ENCODE assay signal across 14 cellular contexts in the genomic region with DNA sequence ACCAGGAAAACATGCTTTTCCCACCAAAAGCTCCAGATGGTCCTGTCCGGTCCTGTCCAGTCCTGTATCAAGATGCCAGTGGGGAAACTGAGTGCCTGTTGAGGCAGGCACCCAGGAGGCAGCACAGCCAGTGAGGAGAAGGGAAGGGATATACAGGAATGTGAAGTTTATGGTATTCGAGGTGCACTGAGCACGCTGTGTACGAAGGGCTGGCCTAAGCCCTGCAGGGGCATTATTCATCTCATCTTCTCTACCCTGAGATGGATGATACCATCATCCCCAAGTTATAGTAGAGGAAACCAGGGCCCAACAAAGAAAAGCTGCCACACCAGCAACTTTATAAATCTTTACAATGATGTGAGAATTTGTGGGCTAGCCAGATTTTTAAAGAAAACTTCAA. TPM values are rescaled to one million over a fixed set of nuclear protein-coding genes. Genes with fewer than 3 reads are reported as not detected.
DNase-seq lines count a peak whose midpoint lies in the region; ATAC-seq, FAIRE-seq and TF ChIP-seq lines count a peak whose summit lies in the region.
"Had no signal": no experiment of that assay in that cellular context is flagged by ENCODE, and none has a peak within 500 bp of the region (broad histone marks: within the 10 kb centered on the region; RNA-seq: fewer than 3 reads in every experiment).

No MANE protein-coding gene starts in this region.

- TF ChIP-seq CTCF in KMS-11 (conservative IDR thresholded peaks at IDR 0.05; ENCODE audit: low read depth, low read length): no peak
- TF ChIP-seq CTCF in bronchial epithelial cell (IDR thresholded peaks at IDR 0.05; ENCODE audit: insufficient read depth, low read length, severe bottlenecking): no peak

- H3K79me1 ChIP-seq in trophoblast cell (ENCODE audit: low read length): no peaks in the 10 kb centered on the region

- CTCF ChIA-PET in activated CD4-positive, alpha-beta T cell treated with anti-CD3 and anti-CD28 coated beads, Interleukin-2, amount 10 ng/mL, durations not matched to agents 7 days and 5 days (lab: Charles Lee): interaction anchor here (0.6 to 2.7 kb wide), 19 partner anchors 9 to 1527 kb away, joined by 3 to 37 read pairs (median 4); no protein-coding TSS in a partner anchor
- CTCF ChIA-PET in naive thymus-derived CD4-positive, alpha-beta T cell (lab: Charles Lee): interaction anchor here (0.8 to 4.6 kb wide), 9 partner anchors 12 to 143 kb away, joined by 3 to 76 read pairs (median 5); no protein-coding TSS in a partner anchor

- no peak overlapping the region for H3K18ac ChIP-seq in trophoblast cell (ENCODE audit: low read length)

- H4K20me1 ChIP-seq in KMS-11 (ENCODE audit: insufficient read depth): no peaks in the 10 kb centered on the region

- no peak overlapping the region for H3K4me3 Mint-ChIP-seq in activated CD4-positive, alpha-beta T cell treated with anti-CD3 and anti-CD28 coated beads, Interleukin-2, amount 10 ng/mL, durations not matched to agents 7 days and 5 days
- no peak overlapping the region for H3K4me3 Mint-ChIP-seq in naive thymus-derived CD4-positive, alpha-beta T cell
- H3K4me3 Mint-ChIP-seq: activated CD4-positive, alpha-beta T cell treated with anti-CD3 and anti-CD28 coated beads for 36 hours had no signal

- H3K4me3 ChIP-seq in KMS-11 (IDR thresholded peaks at IDR 0.05; ENCODE audit: insufficient read depth, low read depth, low read length) (no peak overlapping the region), bronchial epithelial cell (ENCODE audit: low read depth, low read length) (no peak overlapping the region), trophoblast cell (ENCODE audit: low read depth, low read length) (no peak overlapping the region)
- H3K4me3 ChIP-seq in naive thymus-derived CD4-positive, alpha-beta T cell (ENCODE audit: low read length): no peak overlapping the region
- H3K4me3 ChIP-seq: left lung, SJSA1, tibial nerve had no signal

- H3K4ac ChIP-seq in trophoblast cell (ENCODE audit: low read depth, low read length): no peak overlapping the region

- H3K27ac ChIP-seq in KMS-11 (no peak overlapping the region), trophoblast cell (ENCODE audit: low read depth, low read length) (no peak overlapping the region)
- H3K27ac ChIP-seq in naive thymus-derived CD4-positive, alpha-beta T cell (ENCODE audit: low read depth, low read length): no peak overlapping the region
- H3K27ac ChIP-seq: left lung, SJSA1, tibial nerve had no signal

- H4K12ac ChIP-seq in trophoblast cell (ENCODE audit: low read depth, low read length): peak overlapping the region; percentile 54

- no peak for DNase-seq in activated CD4-positive, alpha-beta T cell treated with anti-CD3 and anti-CD28 coated beads, Interleukin-2, amount 10 ng/mL, durations not matched to agents 7 days and 5 days
- no peak for DNase-seq in activated CD4-positive, alpha-beta T cell treated with anti-CD3 and anti-CD28 coated beads for 4 hours
- DNase-seq in bronchial epithelial cell (ENCODE audit: low read depth) (peak; percentile 30), trophoblast cell (no peak), erythroblast (lab: John Stamatoyannopoulos, UW) (no peak), frontal cortex (ENCODE audit: low spot score in 2 of 2) (no peak)
- no peak for DNase-seq in naive thymus-derived CD4-positive, alpha-beta T cell

- no peak overlapping the region for H2AK5ac ChIP-seq in trophoblast cell (ENCODE audit: low read length)

- intact Hi-C loops in naive thymus-derived CD4-positive, alpha-beta T cell (cut with micrococcal nuclease): loop anchor here (1.0 to 2.0 kb wide), 9 partner anchors 15 to 481 kb away; partner anchors contain the start of gene CSGALNACT2 (in 1 of the 2)

- peaks cover 5% of the 10 kb centered on the region for H3K36me3 Mint-ChIP-seq in activated CD4-positive, alpha-beta T cell treated with anti-CD3 and anti-CD28 coated beads, Interleukin-2, amount 10 ng/mL, durations not matched to agents 7 days and 5 days (ENCODE audit: low read depth)
- H3K36me3 Mint-ChIP-seq in naive thymus-derived CD4-positive, alpha-beta T cell: peaks cover 0 to 4% (median 0%) of the 10 kb centered on the region in 5 donors

- peaks cover 16% of the 10 kb centered on the region for H3K27me3 Mint-ChIP-seq in activated CD4-positive, alpha-beta T cell treated with anti-CD3 and anti-CD28 coated beads, Interleukin-2, amount 10 ng/mL, durations not matched to agents 7 days and 5 days
- H3K27me3 Mint-ChIP-seq in naive thymus-derived CD4-positive, alpha-beta T cell: peaks cover 0 to 19% (median 6%) of the 10 kb centered on the region in 5 donors
- H3K27me3 Mint-ChIP-seq: progenitor cell of endocrine pancreas had no signal

- ATAC-seq in naive thymus-derived CD4-positive, alpha-beta T cell: no peak

- no peak overlapping the region for H3K14ac ChIP-seq in trophoblast cell (ENCODE audit: low read length)

- H3K9me3 ChIP-seq in trophoblast cell (ENCODE audit: insufficient read depth, low read depth, low read length): no peaks in the 10 kb centered on the region
- no peaks in the 10 kb centered on the region for H3K9me3 ChIP-seq in naive thymus-derived CD4-positive, alpha-beta T cell (ENCODE audit: control insufficient read depth in 2 of 3, low read length in 3 of 3)
- H3K9me3 ChIP-seq: left lung, SJSA1, tibial nerve had no signal

- H3K4me1 Mint-ChIP-seq in activated CD4-positive, alpha-beta T cell treated with anti-CD3 and anti-CD28 coated beads, Interleukin-2, amount 10 ng/mL, durations not matched to agents 7 days and 5 days: peaks cover 50% of the 10 kb centered on the region
- H3K4me1 Mint-ChIP-seq in naive thymus-derived CD4-positive, alpha-beta T cell: peaks cover 9 to 43% (median 13%) of the 10 kb centered on the region in 7 donors

- H2AFZ ChIP-seq in KMS-11 (ENCODE audit: low read depth) (peak overlapping the region; percentile 39; the same call in 1 of the 2 replicates), trophoblast cell (ENCODE audit: insufficient read depth, low read length, poor library complexity) (no peak overlapping the region)

- H3K23ac ChIP-seq in trophoblast cell (ENCODE audit: low read length): no peak overlapping the region

- H3K4me2 ChIP-seq in KMS-11 (no peak overlapping the region), trophoblast cell (ENCODE audit: low read length) (no peak overlapping the region)

- no peak for TF ChIP-seq POLR2A in erythroblast (IDR thresholded peaks at IDR 0.05; ENCODE audit: low read length)

- no peaks in the 10 kb centered on the region for H3K4me1 ChIP-seq in KMS-11 (ENCODE audit: low read depth, poor library complexity, severe bottlenecking)
- peaks cover 11 to 12% of the 10 kb centered on the region in 2 experiments for H3K4me1 ChIP-seq in trophoblast cell (ENCODE audit: control insufficient read depth in 1 of 2, insufficient read depth in 2 of 2, low read length in 2 of 2)
- H3K4me1 ChIP-seq in naive thymus-derived CD4-positive, alpha-beta T cell (ENCODE audit: control insufficient read depth in 2 of 2, insufficient read depth in 2 of 2, low read length in 2 of 2): peaks cover 9% of the 10 kb centered on the region in 2 donors
- H3K4me1 ChIP-seq: SJSA1 had no signal

- H4K8ac ChIP-seq in trophoblast cell (ENCODE audit: low read depth, low read length): peak overlapping the region; percentile 61

- H3K9ac ChIP-seq in KMS-11 (no peak overlapping the region), trophoblast cell (ENCODE audit: low read length) (no peak overlapping the region)

- H2BK12ac ChIP-seq in trophoblast cell (ENCODE audit: low read length): no peak overlapping the region

- no peak for FAIRE-seq in bronchial epithelial cell (lab: Jason Lieb, UNC)
- no peak for FAIRE-seq in frontal cortex (lab: Jason Lieb, UNC)

- H4K91ac ChIP-seq in trophoblast cell (ENCODE audit: low read depth, low read length): no peak overlapping the region

- H3K27me3 ChIP-seq in KMS-11 (ENCODE audit: insufficient read depth, low read depth) (no peaks in the 10 kb centered on the region), bronchial epithelial cell (ENCODE audit: control insufficient read depth, insufficient read depth, low read length) (no peaks in the 10 kb centered on the region), trophoblast cell (ENCODE audit: insufficient read depth, low read length) (no peaks in the 10 kb centered on the region)
- no peaks in the 10 kb centered on the region for H3K27me3 ChIP-seq in naive thymus-derived CD4-positive, alpha-beta T cell (ENCODE audit: control insufficient read depth in 2 of 2, insufficient read depth in 2 of 2, low read length in 2 of 2)

- WGBS in trophoblast cell (ENCODE audit: extremely low coverage, insufficient coverage, insufficient read length): no CpG with 5 or more reads among the region's 4 CpGs

- no peaks in the 10 kb centered on the region for H3K36me3 ChIP-seq in KMS-11 (ENCODE audit: insufficient read depth)
- H3K36me3 ChIP-seq in bronchial epithelial cell (ENCODE audit: control insufficient read depth, insufficient read depth, low read length): no peaks in the 10 kb centered on the region
- H3K36me3 ChIP-seq in trophoblast cell (ENCODE audit: control insufficient read depth in 1 of 2, insufficient read depth in 2 of 2, low read length in 2 of 2): no peaks in the 10 kb centered on the region
- H3K36me3 ChIP-seq in naive thymus-derived CD4-positive, alpha-beta T cell (ENCODE audit: control insufficient read depth in 2 of 3, insufficient read depth in 3 of 3, low read length in 3 of 3): no peaks in the 10 kb centered on the region
- H3K36me3 ChIP-seq: left lung, SJSA1, tibial nerve had no signal

- H3K27ac Mint-ChIP-seq in activated CD4-positive, alpha-beta T cell treated with anti-CD3 and anti-CD28 coated beads, Interleukin-2, amount 10 ng/mL, durations not matched to agents 7 days and 5 days: peak overlapping the region; percentile 81
- H3K27ac Mint-ChIP-seq in naive thymus-derived CD4-positive, alpha-beta T cell: peak overlapping the region in 2 of 9 donors; percentile 5 to 42
- H3K27ac Mint-ChIP-seq: progenitor cell of endocrine pancreas had no signal

- no peaks in the 10 kb centered on the region for H3K9me3 Mint-ChIP-seq in activated CD4-positive, alpha-beta T cell treated with anti-CD3 and anti-CD28 coated beads, Interleukin-2, amount 10 ng/mL, durations not matched to agents 7 days and 5 days
- peaks cover 0 to 2% (median 0%) of the 10 kb centered on the region in 11 donors for H3K9me3 Mint-ChIP-seq in naive thymus-derived CD4-positive, alpha-beta T cell

- no peak overlapping the region for H2BK120ac ChIP-seq in trophoblast cell (ENCODE audit: insufficient read depth, low read length, poor library complexity)

- H3K79me2 ChIP-seq in KMS-11 (ENCODE audit: insufficient read depth, low read depth) (no peaks in the 10 kb centered on the region), trophoblast cell (ENCODE audit: control insufficient read depth, insufficient read depth, low read length, poor library complexity) (no peaks in the 10 kb centered on the region)

- H2BK5ac ChIP-seq in trophoblast cell (ENCODE audit: low read depth, low read length, poor library complexity): no peak overlapping the region

- POLR2A ChIA-PET in activated CD4-positive, alpha-beta T cell treated with anti-CD3 and anti-CD28 coated beads, Interleukin-2, amount 10 ng/mL, durations not matched to agents 7 days and 5 days (lab: Charles Lee): no interaction called here
- POLR2A ChIA-PET in naive thymus-derived CD4-positive, alpha-beta T cell (lab: Charles Lee): interaction anchor here (0.6 to 2.3 kb wide), 5 partner anchors 53 to 209 kb away, joined by 3 to 18 read pairs (median 4); no protein-coding TSS in a partner anchor

RNA-seq across cellular contexts. Expression of gene FXYD4, which starts 23.4 kb away (rescaled TPM):
- total RNA-seq in activated CD4-positive, alpha-beta T cell treated with anti-CD3 and anti-CD28 coated beads, Interleukin-2, amount 10 ng/mL, durations not matched to agents 7 days and 5 days: not detected
- not detected in 2 replicates for total RNA-seq in bronchial epithelial cell
- polyA plus RNA-seq in trophoblast cell (2013): 0.14 and 0.64 TPM in 2 replicates
- total RNA-seq in frontal cortex: not detected
- not detected for total RNA-seq in naive thymus-derived CD4-positive, alpha-beta T cell
- polyA plus RNA-seq in naive thymus-derived CD4-positive, alpha-beta T cell: not detected
- total RNA-seq: activated CD4-positive, alpha-beta T cell treated with anti-CD3 and anti-CD28 coated beads for 36 hours; LHCN-M2; progenitor cell of endocrine pancreas; SJSA1; tibial nerve had no signal
